9 cellular contexts compared by ENCODE assay signal in the genomic region with DNA sequence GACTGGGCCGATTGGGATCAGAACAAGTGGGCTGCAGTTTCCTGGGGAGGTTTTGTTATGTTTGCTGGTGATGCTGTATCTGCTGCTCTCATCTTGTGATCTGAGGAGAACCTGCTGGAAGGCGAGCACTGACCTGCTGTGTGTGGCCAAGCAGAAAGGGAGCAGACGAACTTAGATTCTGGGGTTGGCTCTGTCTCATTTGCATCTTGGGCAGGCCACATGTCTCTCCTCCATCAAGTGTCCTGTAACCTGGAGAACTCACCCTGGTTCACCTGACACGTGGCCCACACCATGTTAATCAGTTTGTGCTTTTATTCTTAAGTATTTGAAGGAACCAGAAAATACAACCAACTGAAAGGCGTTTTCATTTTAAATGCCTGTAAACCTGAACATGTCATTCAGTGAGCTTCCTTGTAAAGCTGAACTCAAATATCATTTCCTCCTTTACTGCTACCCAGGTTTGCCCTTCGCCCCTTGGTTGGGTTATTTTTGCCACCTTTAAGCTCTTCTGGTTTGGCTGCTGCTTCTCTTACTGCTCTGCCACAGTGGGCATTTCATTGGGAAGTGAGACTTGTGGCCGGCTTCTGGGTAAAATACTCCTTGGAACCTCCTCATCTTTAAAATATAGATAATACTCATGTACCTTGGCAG. TPM values are rescaled to one million over a fixed set of nuclear protein-coding genes. Genes with fewer than 3 reads are reported as not detected.
DNase-seq lines count a peak whose midpoint lies in the region; ATAC-seq and TF ChIP-seq lines count a peak whose summit lies in the region.
"Had no signal": no experiment of that assay in that cellular context is flagged by ENCODE, and none has a peak within 500 bp of the region (broad histone marks: within the 10 kb centered on the region; RNA-seq: fewer than 3 reads in every experiment).

No MANE protein-coding gene starts in this region.

- no peak for TF ChIP-seq CTCF in foreskin fibroblast (IDR thresholded peaks at IDR 0.05; ENCODE audit: low read depth, low read length)

- H3K4me3 ChIP-seq in foreskin fibroblast (ENCODE audit: low read depth in 1 of 2, low read length in 2 of 2): no peak overlapping the region

- H3K36me3 Mint-ChIP-seq in memory B cell: peaks cover 12% of the 10 kb centered on the region

- H3K27me3 Mint-ChIP-seq in memory B cell: no peaks in the 10 kb centered on the region

- H3K4me3 Mint-ChIP-seq in memory B cell: peak overlapping the region; percentile 69

- ATAC-seq in GM18502 (IDR thresholded peaks at IDR 0.05; ENCODE audit: poor library complexity, unreplicated experiment): peak; percentile 83
- ATAC-seq in GM21529 (IDR thresholded peaks at IDR 0.05; ENCODE audit: unreplicated experiment): peak; percentile 85
- peak; percentile 64 for ATAC-seq in HG03439 (IDR thresholded peaks at IDR 0.05; ENCODE audit: unreplicated experiment)
- peak; percentile 88 for ATAC-seq in memory B cell (ENCODE audit: low read depth)

- H3K9me3 Mint-ChIP-seq in memory B cell: peaks cover 2% of the 10 kb centered on the region

- peaks cover 55% of the 10 kb centered on the region for H3K4me1 Mint-ChIP-seq in memory B cell

- DNase-seq in memory B cell (ENCODE audit: low spot score in 2 of 2) (peak in 1 of 2 donors; percentile 19), foreskin fibroblast (no peak), HT-29 (ENCODE audit: low spot score) (no peak), SIG-M5 treated with dmso at 0.1 percent for 504 hours (lab: John Stamatoyannopoulos, UW; ENCODE audit: unreplicated experiment) (no peak)
- DNase-seq in stimulated activated CD4-positive, alpha-beta T cell treated with anti-CD3 and anti-CD28 coated beads, Interleukin-4, amount 100 ng/mL, for 1 hour: no peak
- DNase-seq: effector CD8-positive, alpha-beta T cell had no signal

- H3K27ac Mint-ChIP-seq in memory B cell: peak overlapping the region; percentile 97

RNA-seq across cellular contexts. Expression of a gene that starts 33.5 kb away (rescaled TPM):
- total RNA-seq in HT-29 (2014; rRNA removed; shearing (Covaris generic)): 186 and 190 TPM in 2 replicates
